11 cellular contexts compared by ENCODE assay signal in genomic region chrX:21657318-21658151, GRCh38. TPM values are rescaled to one million over a fixed set of nuclear protein-coding genes. Genes with fewer than 3 reads are reported as not detected.
DNase-seq lines count a peak whose midpoint lies in the region; ATAC-seq lines count a peak whose summit lies in the region.
"Had no signal": no experiment of that assay in that cellular context is flagged by ENCODE, and none has a peak within 500 bp of the region (broad histone marks: within the 10 kb centered on the region; RNA-seq: fewer than 3 reads in every experiment).

No MANE protein-coding gene starts in this region.

- no peak for DNase-seq in activated naive CD8-positive, alpha-beta T cell treated with anti-CD3 and anti-CD28 coated beads, Interleukin-2, amount 50 U/mL, for 24 hours
- no peak for DNase-seq in activated T-cell treated with anti-CD3 and anti-CD28 coated beads, Interleukin-2, amount 50 U/mL, for 4 hours
- DNase-seq in iPS-NIHi11 (ENCODE audit: low spot score) (peak; percentile 5), NCI-H1105 (lab: John Stamatoyannopoulos, UW) (no peak)
- DNase-seq: NCI-H2107 had no signal

- no peak for ATAC-seq in activated naive CD8-positive, alpha-beta T cell treated with anti-CD3 and anti-CD28 coated beads, Interleukin-2, amount 50 U/mL, for 24 hours
- ATAC-seq in activated T-cell treated with anti-CD3 and anti-CD28 coated beads, Interleukin-2, amount 50 U/mL, for 4 hours = peak; percentile 25 to 30
- ATAC-seq in GM18511 (IDR thresholded peaks at IDR 0.05; ENCODE audit: unreplicated experiment) = no peak
- ATAC-seq in HG03457 (IDR thresholded peaks at IDR 0.05; ENCODE audit: unreplicated experiment) = no peak

- H3K4me3 ChIP-seq in thymus (ENCODE audit: low read length) = peak overlapping the region; percentile 26
- H3K4me3 ChIP-seq: mucosa of descending colon had no signal

- H3K36me3 Mint-ChIP-seq in activated naive CD8-positive, alpha-beta T cell = no peaks in the 10 kb centered on the region
- H3K36me3 Mint-ChIP-seq in activated naive CD8-positive, alpha-beta T cell treated with anti-CD3 and anti-CD28 coated beads, Interleukin-2, amount 50 U/mL, for 24 hours (ENCODE audit: low read depth) = no peaks in the 10 kb centered on the region
- no peaks in the 10 kb centered on the region for H3K36me3 Mint-ChIP-seq in activated T-cell treated with anti-CD3 and anti-CD28 coated beads, Interleukin-2, amount 50 U/mL, for 4 hours (ENCODE audit: insufficient read depth)

- WGBS in thymus = 33% methylated on average over 57 of the region's 57 CpGs

- no peak overlapping the region for H3K27ac ChIP-seq in thymus (ENCODE audit: low read depth)

- peak overlapping the region; percentile 65 for H3K4me3 Mint-ChIP-seq in activated naive CD8-positive, alpha-beta T cell
- no peak overlapping the region for H3K4me3 Mint-ChIP-seq in activated naive CD8-positive, alpha-beta T cell treated with anti-CD3 and anti-CD28 coated beads, Interleukin-2, amount 50 U/mL, for 24 hours
- peak overlapping the region; percentile 59 for H3K4me3 Mint-ChIP-seq in activated T-cell treated with anti-CD3 and anti-CD28 coated beads, Interleukin-2, amount 50 U/mL, for 4 hours

- H3K27me3 Mint-ChIP-seq in activated naive CD8-positive, alpha-beta T cell = no peaks in the 10 kb centered on the region
- peaks cover 12% of the 10 kb centered on the region for H3K27me3 Mint-ChIP-seq in activated naive CD8-positive, alpha-beta T cell treated with anti-CD3 and anti-CD28 coated beads, Interleukin-2, amount 50 U/mL, for 24 hours
- peaks cover 5% of the 10 kb centered on the region for H3K27me3 Mint-ChIP-seq in activated T-cell treated with anti-CD3 and anti-CD28 coated beads, Interleukin-2, amount 50 U/mL, for 4 hours (ENCODE audit: low read depth)

- peaks cover 5% of the 10 kb centered on the region for H3K4me1 Mint-ChIP-seq in activated naive CD8-positive, alpha-beta T cell (ENCODE audit: low read depth)
- H3K4me1 Mint-ChIP-seq in activated naive CD8-positive, alpha-beta T cell treated with anti-CD3 and anti-CD28 coated beads, Interleukin-2, amount 50 U/mL, for 24 hours = peaks cover 4% of the 10 kb centered on the region
- peaks cover 6% of the 10 kb centered on the region for H3K4me1 Mint-ChIP-seq in activated T-cell treated with anti-CD3 and anti-CD28 coated beads, Interleukin-2, amount 50 U/mL, for 4 hours (ENCODE audit: low read depth)

- no peak overlapping the region for H3K27ac Mint-ChIP-seq in activated naive CD8-positive, alpha-beta T cell
- H3K27ac Mint-ChIP-seq in activated naive CD8-positive, alpha-beta T cell treated with anti-CD3 and anti-CD28 coated beads, Interleukin-2, amount 50 U/mL, for 24 hours = no peak overlapping the region

- H3K9me3 Mint-ChIP-seq in activated naive CD8-positive, alpha-beta T cell (ENCODE audit: low read depth) = no peaks in the 10 kb centered on the region
- H3K9me3 Mint-ChIP-seq in activated naive CD8-positive, alpha-beta T cell treated with anti-CD3 and anti-CD28 coated beads, Interleukin-2, amount 50 U/mL, for 24 hours = no peaks in the 10 kb centered on the region
- no peaks in the 10 kb centered on the region for H3K9me3 Mint-ChIP-seq in activated T-cell treated with anti-CD3 and anti-CD28 coated beads, Interleukin-2, amount 50 U/mL, for 4 hours

- H3K27me3 ChIP-seq in thymus (ENCODE audit: control insufficient read depth, insufficient read depth) = peaks cover 15% of the 10 kb centered on the region

- no peaks in the 10 kb centered on the region for H3K36me3 ChIP-seq in thymus (ENCODE audit: control insufficient read depth, insufficient read depth)

- H3K9me3 ChIP-seq in thymus (ENCODE audit: control insufficient read depth) = no peaks in the 10 kb centered on the region
- H3K9me3 ChIP-seq: mucosa of descending colon had no signal

- no peaks in the 10 kb centered on the region for H3K4me1 ChIP-seq in thymus (ENCODE audit: control insufficient read depth, insufficient read depth, low read length)

RNA-seq across cellular contexts. Expression of gene KLHL34, which starts 0.6 kb away (rescaled TPM):
- total RNA-seq in activated T-cell treated with anti-CD3 and anti-CD28 coated beads, Interleukin-2, amount 50 U/mL, for 4 hours = under 1 TPM; 0.49 to 0.61 (median 0.53) TPM
- polyA plus RNA-seq in thymus = 0.16 TPM
- polyA plus RNA-seq: AG04450 had no signal

Comparison
In these comparisons a context has a peak if more than half of its experiments do, and no peak if none do; other contexts are left out.
1. ATAC-seq: peak in activated T-cell treated with anti-CD3 and anti-CD28 coated beads, Interleukin-2, amount 50 U/mL, for 4 hours (2 of 2); none in activated naive CD8-positive, alpha-beta T cell treated with anti-CD3 and anti-CD28 coated beads, Interleukin-2, amount 50 U/mL, for 24 hours (single experiment), GM18511 (single experiment) and HG03457 (single experiment).